ENCODE assay signal across 1 cellular context in the genomic region with DNA sequence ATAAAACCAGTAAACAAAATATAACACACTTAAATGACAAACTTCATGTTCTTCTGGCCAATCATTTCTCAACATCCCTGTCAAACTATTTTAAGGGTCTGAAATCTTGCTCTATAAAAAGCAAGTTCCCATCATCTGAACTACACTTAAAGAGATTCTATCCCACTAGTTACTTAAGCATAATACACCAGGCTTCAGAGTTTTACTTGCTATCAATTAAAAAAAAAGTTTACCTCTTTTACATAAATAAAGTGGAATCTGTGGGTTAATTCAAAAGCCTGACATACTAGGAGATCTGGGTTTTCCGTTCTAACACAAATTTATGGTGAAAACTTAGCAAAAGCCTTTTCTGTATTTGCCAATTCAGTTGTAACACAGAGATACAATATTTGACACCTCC.
TF ChIP-seq lines count a peak whose summit lies in the region.

No MANE protein-coding gene starts in this region.

TF ChIP-seq in H1, 55 proteins besides CTCF, POLR2A, EP300 and RAD21:
- TF ChIP-seq CEBPB (IDR thresholded peaks at IDR 0.05; ENCODE audit: low read depth, low read length) (no peak), KDM4A (IDR thresholded peaks at IDR 0.05; ENCODE audit: low read depth, low read length, severe bottlenecking) (no peak), EGR1 (IDR thresholded peaks at IDR 0.05; ENCODE audit: borderline replicate concordance, low read depth, low read length) (no peak), CTBP2 (IDR thresholded peaks at IDR 0.05; ENCODE audit: borderline replicate concordance, insufficient read depth, insufficient read length, low read length) (no peak), ZNF274 (IDR thresholded peaks at IDR 0.05; ENCODE audit: borderline replicate concordance, extremely low read depth, low read length) (no peak), NRF1 (IDR thresholded peaks at IDR 0.05; ENCODE audit: low read depth, low read length) (no peak), CHD2 (IDR thresholded peaks at IDR 0.05; ENCODE audit: low read length) (no peak), PHF8 (conservative IDR thresholded peaks at IDR 0.05; ENCODE audit: low read depth, low read length) (no peak), CBX5 (IDR thresholded peaks at IDR 0.05; ENCODE audit: low read depth, low read length) (no peak), TAF1 (IDR thresholded peaks at IDR 0.05; ENCODE audit: low read depth, low read length) (no peak), CREB1 (IDR thresholded peaks at IDR 0.05) (no peak), TAF7 (optimal IDR thresholded peaks at IDR 0.05; ENCODE audit: borderline replicate concordance, low read depth, low read length) (no peak), SIX5 (IDR thresholded peaks at IDR 0.05; ENCODE audit: low read depth, low read length) (no peak), CHD7 (IDR thresholded peaks at IDR 0.05; ENCODE audit: insufficient replicate concordance, low read length) (no peak), SP4 (IDR thresholded peaks at IDR 0.05; ENCODE audit: low read length) (no peak), POLR2AphosphoS5 (IDR thresholded peaks at IDR 0.05; ENCODE audit: low read depth, low read length) (no peak), YY1 (IDR thresholded peaks at IDR 0.05; ENCODE audit: low read depth, low read length) (no peak), BRCA1 (IDR thresholded peaks at IDR 0.05; ENCODE audit: low read depth, low read length) (no peak), MAFK (IDR thresholded peaks at IDR 0.05; ENCODE audit: low read depth, low read length) (no peak)
- TF ChIP-seq, protein P1, sequence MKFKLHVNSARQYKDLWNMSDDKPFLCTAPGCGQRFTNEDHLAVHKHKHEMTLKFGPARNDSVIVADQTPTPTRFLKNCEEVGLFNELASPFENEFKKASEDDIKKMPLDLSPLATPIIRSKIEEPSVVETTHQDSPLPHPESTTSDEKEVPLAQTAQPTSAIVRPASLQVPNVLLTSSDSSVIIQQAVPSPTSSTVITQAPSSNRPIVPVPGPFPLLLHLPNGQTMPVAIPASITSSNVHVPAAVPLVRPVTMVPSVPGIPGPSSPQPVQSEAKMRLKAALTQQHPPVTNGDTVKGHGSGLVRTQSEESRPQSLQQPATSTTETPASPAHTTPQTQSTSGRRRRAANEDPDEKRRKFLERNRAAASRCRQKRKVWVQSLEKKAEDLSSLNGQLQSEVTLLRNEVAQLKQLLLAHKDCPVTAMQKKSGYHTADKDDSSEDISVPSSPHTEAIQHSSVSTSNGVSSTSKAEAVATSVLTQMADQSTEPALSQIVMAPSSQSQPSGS (IDR thresholded peaks at IDR 0.05; ENCODE audit: low read length), result no peak
